ENCODE assay signal across 1 cellular context in the genomic region with DNA sequence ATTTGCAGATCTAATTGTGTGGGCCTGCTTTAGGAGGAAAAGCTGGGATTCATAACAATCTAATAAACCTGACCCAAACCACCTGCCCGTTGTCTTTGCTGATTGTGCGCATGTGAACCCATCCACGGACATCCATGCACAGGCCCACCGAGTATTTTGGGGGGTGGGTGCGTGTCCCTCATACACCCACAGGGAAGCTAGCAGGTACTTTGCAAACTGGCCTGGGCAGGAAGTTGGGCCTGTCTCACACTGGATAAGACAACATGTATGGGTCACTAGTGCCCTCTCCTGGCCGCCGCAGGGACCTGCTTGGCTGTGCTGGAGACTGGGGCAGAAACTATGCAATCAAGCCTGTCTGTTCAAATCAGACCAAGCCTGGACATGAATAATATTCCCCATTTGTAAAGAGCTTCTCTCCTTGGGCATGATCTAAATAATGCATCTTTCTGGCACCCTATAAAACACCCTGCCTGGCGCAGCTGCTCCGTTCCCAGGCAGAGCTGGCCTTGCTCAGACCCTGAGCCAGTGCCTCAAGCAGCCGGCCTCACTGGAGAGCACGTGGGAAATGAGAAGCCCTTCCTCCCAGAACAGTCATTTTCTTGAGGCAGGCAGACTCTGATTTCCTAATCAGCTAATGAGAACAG.
TF ChIP-seq lines count a peak whose summit lies in the region.

No MANE protein-coding gene starts in this region.

TF ChIP-seq in HepG2, 621 proteins besides CTCF, POLR2A, EP300 and RAD21 (continued from another document):
- TF ChIP-seq, protein P1, sequence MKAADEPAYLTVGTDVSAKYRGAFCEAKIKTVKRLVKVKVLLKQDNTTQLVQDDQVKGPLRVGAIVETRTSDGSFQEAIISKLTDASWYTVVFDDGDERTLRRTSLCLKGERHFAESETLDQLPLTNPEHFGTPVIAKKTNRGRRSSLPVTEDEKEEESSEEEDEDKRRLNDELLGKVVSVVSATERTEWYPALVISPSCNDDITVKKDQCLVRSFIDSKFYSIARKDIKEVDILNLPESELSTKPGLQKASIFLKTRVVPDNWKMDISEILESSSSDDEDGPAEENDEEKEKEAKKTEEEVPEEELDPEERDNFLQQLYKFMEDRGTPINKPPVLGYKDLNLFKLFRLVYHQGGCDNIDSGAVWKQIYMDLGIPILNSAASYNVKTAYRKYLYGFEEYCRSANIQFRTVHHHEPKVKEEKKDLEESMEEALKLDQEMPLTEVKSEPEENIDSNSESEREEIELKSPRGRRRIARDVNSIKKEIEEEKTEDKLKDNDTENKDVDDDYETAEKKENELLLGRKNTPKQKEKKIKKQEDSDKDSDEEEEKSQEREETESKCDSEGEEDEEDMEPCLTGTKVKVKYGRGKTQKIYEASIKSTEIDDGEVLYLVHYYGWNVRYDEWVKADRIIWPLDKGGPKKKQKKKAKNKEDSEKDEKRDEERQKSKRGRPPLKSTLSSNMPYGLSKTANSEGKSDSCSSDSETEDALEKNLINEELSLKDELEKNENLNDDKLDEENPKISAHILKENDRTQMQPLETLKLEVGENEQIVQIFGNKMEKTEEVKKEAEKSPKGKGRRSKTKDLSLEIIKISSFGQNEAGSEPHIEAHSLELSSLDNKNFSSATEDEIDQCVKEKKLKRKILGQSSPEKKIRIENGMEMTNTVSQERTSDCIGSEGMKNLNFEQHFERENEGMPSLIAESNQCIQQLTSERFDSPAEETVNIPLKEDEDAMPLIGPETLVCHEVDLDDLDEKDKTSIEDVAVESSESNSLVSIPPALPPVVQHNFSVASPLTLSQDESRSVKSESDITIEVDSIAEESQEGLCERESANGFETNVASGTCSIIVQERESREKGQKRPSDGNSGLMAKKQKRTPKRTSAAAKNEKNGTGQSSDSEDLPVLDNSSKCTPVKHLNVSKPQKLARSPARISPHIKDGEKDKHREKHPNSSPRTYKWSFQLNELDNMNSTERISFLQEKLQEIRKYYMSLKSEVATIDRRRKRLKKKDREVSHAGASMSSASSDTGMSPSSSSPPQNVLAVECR (CRISPR knock-in tag; IDR thresholded peaks at IDR 0.05; ENCODE audit: borderline replicate concordance): peak; percentile 66; the same call in 1 of the 2 replicates
- TF ChIP-seq, protein P2, sequence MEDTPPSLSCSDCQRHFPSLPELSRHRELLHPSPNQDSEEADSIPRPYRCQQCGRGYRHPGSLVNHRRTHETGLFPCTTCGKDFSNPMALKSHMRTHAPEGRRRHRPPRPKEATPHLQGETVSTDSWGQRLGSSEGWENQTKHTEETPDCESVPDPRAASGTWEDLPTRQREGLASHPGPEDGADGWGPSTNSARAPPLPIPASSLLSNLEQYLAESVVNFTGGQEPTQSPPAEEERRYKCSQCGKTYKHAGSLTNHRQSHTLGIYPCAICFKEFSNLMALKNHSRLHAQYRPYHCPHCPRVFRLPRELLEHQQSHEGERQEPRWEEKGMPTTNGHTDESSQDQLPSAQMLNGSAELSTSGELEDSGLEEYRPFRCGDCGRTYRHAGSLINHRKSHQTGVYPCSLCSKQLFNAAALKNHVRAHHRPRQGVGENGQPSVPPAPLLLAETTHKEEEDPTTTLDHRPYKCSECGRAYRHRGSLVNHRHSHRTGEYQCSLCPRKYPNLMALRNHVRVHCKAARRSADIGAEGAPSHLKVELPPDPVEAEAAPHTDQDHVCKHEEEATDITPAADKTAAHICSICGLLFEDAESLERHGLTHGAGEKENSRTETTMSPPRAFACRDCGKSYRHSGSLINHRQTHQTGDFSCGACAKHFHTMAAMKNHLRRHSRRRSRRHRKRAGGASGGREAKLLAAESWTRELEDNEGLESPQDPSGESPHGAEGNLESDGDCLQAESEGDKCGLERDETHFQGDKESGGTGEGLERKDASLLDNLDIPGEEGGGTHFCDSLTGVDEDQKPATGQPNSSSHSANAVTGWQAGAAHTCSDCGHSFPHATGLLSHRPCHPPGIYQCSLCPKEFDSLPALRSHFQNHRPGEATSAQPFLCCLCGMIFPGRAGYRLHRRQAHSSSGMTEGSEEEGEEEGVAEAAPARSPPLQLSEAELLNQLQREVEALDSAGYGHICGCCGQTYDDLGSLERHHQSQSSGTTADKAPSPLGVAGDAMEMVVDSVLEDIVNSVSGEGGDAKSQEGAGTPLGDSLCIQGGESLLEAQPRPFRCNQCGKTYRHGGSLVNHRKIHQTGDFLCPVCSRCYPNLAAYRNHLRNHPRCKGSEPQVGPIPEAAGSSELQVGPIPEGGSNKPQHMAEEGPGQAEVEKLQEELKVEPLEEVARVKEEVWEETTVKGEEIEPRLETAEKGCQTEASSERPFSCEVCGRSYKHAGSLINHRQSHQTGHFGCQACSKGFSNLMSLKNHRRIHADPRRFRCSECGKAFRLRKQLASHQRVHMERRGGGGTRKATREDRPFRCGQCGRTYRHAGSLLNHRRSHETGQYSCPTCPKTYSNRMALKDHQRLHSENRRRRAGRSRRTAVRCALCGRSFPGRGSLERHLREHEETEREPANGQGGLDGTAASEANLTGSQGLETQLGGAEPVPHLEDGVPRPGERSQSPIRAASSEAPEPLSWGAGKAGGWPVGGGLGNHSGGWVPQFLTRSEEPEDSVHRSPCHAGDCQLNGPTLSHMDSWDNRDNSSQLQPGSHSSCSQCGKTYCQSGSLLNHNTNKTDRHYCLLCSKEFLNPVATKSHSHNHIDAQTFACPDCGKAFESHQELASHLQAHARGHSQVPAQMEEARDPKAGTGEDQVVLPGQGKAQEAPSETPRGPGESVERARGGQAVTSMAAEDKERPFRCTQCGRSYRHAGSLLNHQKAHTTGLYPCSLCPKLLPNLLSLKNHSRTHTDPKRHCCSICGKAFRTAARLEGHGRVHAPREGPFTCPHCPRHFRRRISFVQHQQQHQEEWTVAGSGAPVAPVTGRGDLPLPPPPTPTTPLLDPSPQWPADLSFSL (CRISPR knock-in tag; IDR thresholded peaks at IDR 0.05): no peak
- TF ChIP-seq, protein P3, sequence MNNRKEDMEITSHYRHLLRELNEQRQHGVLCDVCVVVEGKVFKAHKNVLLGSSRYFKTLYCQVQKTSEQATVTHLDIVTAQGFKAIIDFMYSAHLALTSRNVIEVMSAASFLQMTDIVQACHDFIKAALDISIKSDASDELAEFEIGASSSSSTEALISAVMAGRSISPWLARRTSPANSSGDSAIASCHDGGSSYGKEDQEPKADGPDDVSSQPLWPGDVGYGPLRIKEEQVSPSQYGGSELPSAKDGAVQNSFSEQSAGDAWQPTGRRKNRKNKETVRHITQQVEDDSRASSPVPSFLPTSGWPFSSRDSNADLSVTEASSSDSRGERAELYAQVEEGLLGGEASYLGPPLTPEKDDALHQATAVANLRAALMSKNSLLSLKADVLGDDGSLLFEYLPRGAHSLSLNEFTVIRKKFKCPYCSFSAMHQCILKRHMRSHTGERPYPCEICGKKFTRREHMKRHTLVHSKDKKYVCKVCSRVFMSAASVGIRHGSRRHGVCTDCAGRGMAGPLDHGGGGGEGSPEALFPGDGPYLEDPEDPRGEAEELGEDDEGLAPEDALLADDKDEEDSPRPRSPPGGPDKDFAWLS (CRISPR knock-in tag; IDR thresholded peaks at IDR 0.05; ENCODE audit: borderline replicate concordance): 0 out of 2 replicates have a peak, but pooled peaks have one; percentile 63
- TF ChIP-seq SP4 (CRISPR knock-in tag; IDR thresholded peaks at IDR 0.05): 0 out of 2 replicates have a peak, but pooled peaks have one; percentile 56
- TF ChIP-seq ETV5 (CRISPR knock-in tag; IDR thresholded peaks at IDR 0.05; ENCODE audit: borderline replicate concordance): peak; percentile 72
- TF ChIP-seq, protein P4, sequence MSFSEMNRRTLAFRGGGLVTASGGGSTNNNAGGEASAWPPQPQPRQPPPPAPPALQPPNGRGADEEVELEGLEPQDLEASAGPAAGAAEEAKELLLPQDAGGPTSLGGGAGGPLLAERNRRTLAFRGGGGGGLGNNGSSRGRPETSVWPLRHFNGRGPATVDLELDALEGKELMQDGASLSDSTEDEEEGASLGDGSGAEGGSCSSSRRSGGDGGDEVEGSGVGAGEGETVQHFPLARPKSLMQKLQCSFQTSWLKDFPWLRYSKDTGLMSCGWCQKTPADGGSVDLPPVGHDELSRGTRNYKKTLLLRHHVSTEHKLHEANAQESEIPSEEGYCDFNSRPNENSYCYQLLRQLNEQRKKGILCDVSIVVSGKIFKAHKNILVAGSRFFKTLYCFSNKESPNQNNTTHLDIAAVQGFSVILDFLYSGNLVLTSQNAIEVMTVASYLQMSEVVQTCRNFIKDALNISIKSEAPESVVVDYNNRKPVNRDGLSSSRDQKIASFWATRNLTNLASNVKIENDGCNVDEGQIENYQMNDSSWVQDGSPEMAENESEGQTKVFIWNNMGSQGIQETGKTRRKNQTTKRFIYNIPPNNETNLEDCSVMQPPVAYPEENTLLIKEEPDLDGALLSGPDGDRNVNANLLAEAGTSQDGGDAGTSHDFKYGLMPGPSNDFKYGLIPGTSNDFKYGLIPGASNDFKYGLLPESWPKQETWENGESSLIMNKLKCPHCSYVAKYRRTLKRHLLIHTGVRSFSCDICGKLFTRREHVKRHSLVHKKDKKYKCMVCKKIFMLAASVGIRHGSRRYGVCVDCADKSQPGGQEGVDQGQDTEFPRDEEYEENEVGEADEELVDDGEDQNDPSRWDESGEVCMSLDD (CRISPR knock-in tag; IDR thresholded peaks at IDR 0.05; ENCODE audit: borderline replicate concordance): no peak
- TF ChIP-seq, protein P5, sequence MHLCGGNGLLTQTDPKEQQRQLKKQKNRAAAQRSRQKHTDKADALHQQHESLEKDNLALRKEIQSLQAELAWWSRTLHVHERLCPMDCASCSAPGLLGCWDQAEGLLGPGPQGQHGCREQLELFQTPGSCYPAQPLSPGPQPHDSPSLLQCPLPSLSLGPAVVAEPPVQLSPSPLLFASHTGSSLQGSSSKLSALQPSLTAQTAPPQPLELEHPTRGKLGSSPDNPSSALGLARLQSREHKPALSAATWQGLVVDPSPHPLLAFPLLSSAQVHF (CRISPR knock-in tag; IDR thresholded peaks at IDR 0.05): no peak
- TF ChIP-seq, protein P6, sequence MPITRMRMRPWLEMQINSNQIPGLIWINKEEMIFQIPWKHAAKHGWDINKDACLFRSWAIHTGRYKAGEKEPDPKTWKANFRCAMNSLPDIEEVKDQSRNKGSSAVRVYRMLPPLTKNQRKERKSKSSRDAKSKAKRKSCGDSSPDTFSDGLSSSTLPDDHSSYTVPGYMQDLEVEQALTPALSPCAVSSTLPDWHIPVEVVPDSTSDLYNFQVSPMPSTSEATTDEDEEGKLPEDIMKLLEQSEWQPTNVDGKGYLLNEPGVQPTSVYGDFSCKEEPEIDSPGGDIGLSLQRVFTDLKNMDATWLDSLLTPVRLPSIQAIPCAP (CRISPR knock-in tag; IDR thresholded peaks at IDR 0.05; ENCODE audit: low read depth): no peak
- TF ChIP-seq, protein P7, sequence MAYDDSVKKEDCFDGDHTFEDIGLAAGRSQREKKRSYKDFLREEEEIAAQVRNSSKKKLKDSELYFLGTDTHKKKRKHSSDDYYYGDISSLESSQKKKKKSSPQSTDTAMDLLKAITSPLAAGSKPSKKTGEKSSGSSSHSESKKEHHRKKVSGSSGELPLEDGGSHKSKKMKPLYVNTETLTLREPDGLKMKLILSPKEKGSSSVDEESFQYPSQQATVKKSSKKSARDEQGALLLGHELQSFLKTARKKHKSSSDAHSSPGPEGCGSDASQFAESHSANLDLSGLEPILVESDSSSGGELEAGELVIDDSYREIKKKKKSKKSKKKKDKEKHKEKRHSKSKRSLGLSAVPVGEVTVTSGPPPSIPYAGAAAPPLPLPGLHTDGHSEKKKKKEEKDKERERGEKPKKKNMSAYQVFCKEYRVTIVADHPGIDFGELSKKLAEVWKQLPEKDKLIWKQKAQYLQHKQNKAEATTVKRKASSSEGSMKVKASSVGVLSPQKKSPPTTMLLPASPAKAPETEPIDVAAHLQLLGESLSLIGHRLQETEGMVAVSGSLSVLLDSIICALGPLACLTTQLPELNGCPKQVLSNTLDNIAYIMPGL (CRISPR knock-in tag; IDR thresholded peaks at IDR 0.05; ENCODE audit: borderline replicate concordance in 1 of 2, low read depth in 1 of 2): peak; percentile 72 to 86
- TF ChIP-seq, protein P8, sequence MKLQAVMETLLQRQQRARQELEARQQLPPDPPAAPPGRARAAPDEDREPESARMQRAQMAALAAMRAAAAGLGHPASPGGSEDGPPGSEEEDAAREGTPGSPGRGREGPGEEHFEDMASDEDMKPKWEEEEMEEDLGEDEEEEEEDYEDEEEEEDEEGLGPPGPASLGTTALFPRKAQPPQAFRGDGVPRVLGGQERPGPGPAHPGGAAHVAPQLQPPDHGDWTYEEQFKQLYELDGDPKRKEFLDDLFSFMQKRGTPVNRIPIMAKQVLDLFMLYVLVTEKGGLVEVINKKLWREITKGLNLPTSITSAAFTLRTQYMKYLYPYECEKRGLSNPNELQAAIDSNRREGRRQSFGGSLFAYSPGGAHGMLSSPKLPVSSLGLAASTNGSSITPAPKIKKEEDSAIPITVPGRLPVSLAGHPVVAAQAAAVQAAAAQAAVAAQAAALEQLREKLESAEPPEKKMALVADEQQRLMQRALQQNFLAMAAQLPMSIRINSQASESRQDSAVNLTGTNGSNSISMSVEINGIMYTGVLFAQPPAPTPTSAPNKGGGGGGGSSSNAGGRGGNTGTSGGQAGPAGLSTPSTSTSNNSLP (IDR thresholded peaks at IDR 0.05; ENCODE audit: low read depth, low read length): peak; percentile 3; the same call in 1 of the 2 replicates
- TF ChIP-seq ZNF337 (CRISPR knock-in tag; IDR thresholded peaks at IDR 0.05; ENCODE audit: borderline replicate concordance, low read depth): peak; percentile 76; the same call in 1 of the 2 replicates
- 0 out of 2 replicates have a peak, but pooled peaks have one; percentile 21 for TF ChIP-seq BRD4 (CRISPR knock-in tag; IDR thresholded peaks at IDR 0.05)
